In the genomic region with DNA sequence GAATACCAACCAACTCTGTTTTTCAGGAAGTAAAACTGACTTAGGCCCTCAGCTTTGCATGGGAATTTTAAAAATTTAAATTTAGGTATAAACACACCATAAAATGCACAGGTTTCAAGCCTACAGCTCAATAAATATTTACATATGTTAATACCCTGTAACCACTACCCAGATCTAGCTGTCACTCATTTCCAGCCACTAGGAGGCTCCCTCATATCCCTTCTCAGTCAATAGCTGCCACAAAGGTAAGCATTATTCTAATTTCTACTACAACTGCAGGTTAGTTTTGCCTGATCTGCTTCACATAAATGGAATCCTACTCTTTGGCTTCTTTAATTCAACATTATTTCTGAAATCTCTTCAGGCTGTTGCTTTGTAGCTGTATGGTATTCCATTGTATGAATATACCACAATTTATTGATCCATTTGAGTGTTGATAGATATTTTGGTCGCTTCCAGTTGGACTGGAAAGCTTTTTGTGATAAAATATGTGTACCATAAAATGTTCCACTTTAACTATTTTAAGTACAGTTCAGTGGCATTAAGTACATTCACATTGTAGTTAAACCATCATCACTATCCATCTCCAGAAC, we compare ENCODE assay signal across 8 cellular contexts. TPM values are rescaled to one million over a fixed set of nuclear protein-coding genes. Genes with fewer than 3 reads are reported as not detected.
DNase-seq lines count a peak whose midpoint lies in the region; ATAC-seq, FAIRE-seq and TF ChIP-seq lines count a peak whose summit lies in the region.

No MANE protein-coding gene starts in this region.

- CTCF ChIA-PET in HCT116 (lab: Charles Lee), result interaction anchor here (0.7 to 2.7 kb wide), 16 partner anchors 8 to 1190 kb away, joined by 3 to 16 read pairs (median 4); no protein-coding TSS in a partner anchor

- H3K4me1 ChIP-seq in HCT116 (ENCODE audit: control insufficient read depth in 1 of 2, insufficient read depth in 2 of 2, low read length in 2 of 2) (no peaks in the 10 kb centered on the region), Peyer's patch (no peaks in the 10 kb centered on the region), kidney (ENCODE audit: control insufficient read depth in 1 of 2, insufficient read depth in 1 of 2, low read depth in 1 of 2, low read length in 2 of 2) (no peaks in the 10 kb centered on the region), upper lobe of left lung (no peaks in the 10 kb centered on the region), heart left ventricle (no peaks in the 10 kb centered on the region)

- no peaks in the 10 kb centered on the region for H4K20me1 ChIP-seq in HCT116 (ENCODE audit: insufficient read depth)

- H3K27me3 ChIP-seq in HCT116 (ENCODE audit: insufficient read depth, low read length), result no peaks in the 10 kb centered on the region
- H3K27me3 ChIP-seq in Peyer's patch, result no peaks in the 10 kb centered on the region
- no peaks in the 10 kb centered on the region for H3K27me3 ChIP-seq in upper lobe of left lung
- no peaks in the 10 kb centered on the region for H3K27me3 ChIP-seq in heart left ventricle

- H3K4me2 ChIP-seq in HCT116 (ENCODE audit: low read length), result no peak overlapping the region

- H3K9me3 ChIP-seq in HCT116 (ENCODE audit: control insufficient read depth in 1 of 2, insufficient read depth in 1 of 2, low read depth in 1 of 2, low read length in 2 of 2) (no peaks in the 10 kb centered on the region), Peyer's patch (no peaks in the 10 kb centered on the region), kidney (ENCODE audit: control insufficient read depth in 1 of 2, low read length in 2 of 2) (no peaks in the 10 kb centered on the region), upper lobe of left lung (peaks cover 0 to 3% (median 0%) of the 10 kb centered on the region in 4 donors), heart left ventricle (peaks cover 0 to 23% (median 5%) of the 10 kb centered on the region in 12 donors)

- DNase-seq in GM10266 (ENCODE audit: extremely low spot score) (no peak), HCT116 (ENCODE audit: low read depth, low spot score) (peak; percentile 23), Peyer's patch (no peak), kidney (no peak), upper lobe of left lung (no peak), GM12891 (ENCODE audit: insufficient read length, low spot score) (no peak), heart left ventricle (no peak)
- DNase-seq in activated naive CD4-positive, alpha-beta T cell treated with Interleukin-2 at 50 U/mL for 16 hours, result no peak

- H3K4me3 ChIP-seq in HCT116 (replicated peaks in 1 of 2; ENCODE audit: low read depth in 1 of 2, low read length in 2 of 2) (no peak overlapping the region), Peyer's patch (no peak overlapping the region), kidney (ENCODE audit: low read length in 2 of 2) (no peak overlapping the region), upper lobe of left lung (no peak overlapping the region), heart left ventricle (no peak overlapping the region)

- H3K79me2 ChIP-seq in HCT116 (ENCODE audit: insufficient read depth, low read length), result no peaks in the 10 kb centered on the region

- H2AFZ ChIP-seq in HCT116 (ENCODE audit: low read depth, low read length, poor library complexity, severe bottlenecking), result peak overlapping the region; percentile 40

- H3K36me3 ChIP-seq in HCT116 (ENCODE audit: control insufficient read depth in 1 of 2, insufficient read depth in 2 of 2, low read length in 2 of 2), result no peaks in the 10 kb centered on the region
- H3K36me3 ChIP-seq in Peyer's patch, result no peaks in the 10 kb centered on the region
- no peaks in the 10 kb centered on the region for H3K36me3 ChIP-seq in kidney (ENCODE audit: control insufficient read depth in 1 of 2, insufficient read depth in 2 of 2, low read length in 2 of 2)
- no peaks in the 10 kb centered on the region for H3K36me3 ChIP-seq in upper lobe of left lung
- no peaks in the 10 kb centered on the region for H3K36me3 ChIP-seq in heart left ventricle

- TF ChIP-seq POLR2A in HCT116 (IDR thresholded peaks at IDR 0.05; ENCODE audit: borderline replicate concordance, extremely low read depth, insufficient read depth, insufficient read length) (no peak), Peyer's patch (IDR thresholded peaks at IDR 0.05) (no peak), upper lobe of left lung (IDR thresholded peaks at IDR 0.05) (no peak), GM12891 (IDR thresholded peaks at IDR 0.05; ENCODE audit: low read depth, low read length) (no peak), heart left ventricle (IDR thresholded peaks at IDR 0.05) (no peak)

- 69 to 74% methylated on average over 1 of the region's 1 CpG for WGBS in upper lobe of left lung, 2 donors
- WGBS in heart left ventricle, 4 donors, result 65 to 81% (median 72%) methylated on average over 1 of the region's 1 CpG

- no TSS peak for BruUV-seq in HCT116 (replicated peaks; lab: Mats Ljungman, UMichigan)

- intact Hi-C loops in HCT116 (cut with micrococcal nuclease), result loop anchor here (10.0 kb wide), 3 partner anchors 304 to 684 kb away; no protein-coding TSS in a partner anchor
- intact Hi-C loops in kidney (cut with DNase I), result no loop called here
- intact Hi-C loops in heart left ventricle (cut with DNase I), result no loop called here

- TF ChIP-seq CTCF in GM10266 (IDR thresholded peaks at IDR 0.05; ENCODE audit: control insufficient read depth, insufficient read depth, low read depth, missing control alignments) (peak; percentile 48), HCT116 (IDR thresholded peaks at IDR 0.05 in 2 of 3, conservative IDR thresholded peaks at IDR 0.05 in 1 of 3; ENCODE audit: borderline replicate concordance in 1 of 3, insufficient read depth in 1 of 3, low read depth in 2 of 3, low read length in 2 of 3) (peak; percentile 29 to 76 (median 64); a peak in 5 of 6 replicates), Peyer's patch (IDR thresholded peaks at IDR 0.05) (peak in 4 of 6 experiments; percentile 13 to 46 (median 36)), kidney (IDR thresholded peaks at IDR 0.05; ENCODE audit: borderline replicate concordance, extremely low read depth, insufficient read depth) (peak; percentile 50), upper lobe of left lung (IDR thresholded peaks at IDR 0.05) (peak in 1 of 6 experiments; percentile 14), heart left ventricle (IDR thresholded peaks at IDR 0.05) (peak in 3 of 12 donors; percentile 11 to 26 (median 21))

- ATAC-seq in HCT116 (peak; percentile 88), upper lobe of left lung (ENCODE audit: low FRiP score in 2 of 2) (no peak), heart left ventricle (no peak)

- RAD21 ChIA-PET in HCT116 (lab: Charles Lee; ENCODE audit: low non-redundant PET in 1 of 2, low total read pairs in 2 of 2, uncharacterized antibody in 2 of 2, unreplicated experiment in 2 of 2), result interaction anchor here in 1 of 2 experiments (1.0 kb wide), 1 partner anchor 306 kb away, joined by 3 read pairs; no protein-coding TSS in a partner anchor

- no peak overlapping the region for H3K9ac ChIP-seq in HCT116 (ENCODE audit: low read length)
- H3K9ac ChIP-seq in kidney (ENCODE audit: low read length in 2 of 2), result no peak overlapping the region

- H3K27ac ChIP-seq in HCT116 (ENCODE audit: low read depth, low read length) (no peak overlapping the region), Peyer's patch (no peak overlapping the region), kidney (ENCODE audit: low read depth in 2 of 2, low read length in 2 of 2) (no peak overlapping the region), upper lobe of left lung (no peak overlapping the region), heart left ventricle (no peak overlapping the region)

- FAIRE-seq in kidney (lab: Jason Lieb, UNC), result no peak
- FAIRE-seq in GM12891 (lab: Jason Lieb, UNC), result no peak

- POLR2A ChIA-PET in HCT116 (lab: Charles Lee), result no interaction called here

- TF ChIP-seq RAD21 in HCT116 (IDR thresholded peaks at IDR 0.05; ENCODE audit: low read depth), result peak; percentile 54

- no peak for TF ChIP-seq EP300 in upper lobe of left lung (IDR thresholded peaks at IDR 0.05)

- no peaks in the 10 kb centered on the region for H3K9me2 ChIP-seq in HCT116 (ENCODE audit: insufficient read depth)

TF ChIP-seq in HCT116, 20 proteins besides CTCF, POLR2A, EP300 and RAD21:
- TF ChIP-seq CEBPB (IDR thresholded peaks at IDR 0.05; ENCODE audit: low read depth) (no peak), JUND (IDR thresholded peaks at IDR 0.05) (no peak), POLR2AphosphoS5 (IDR thresholded peaks at IDR 0.05; ENCODE audit: low read depth, low read length) (no peak), FOSL1 (IDR thresholded peaks at IDR 0.05; ENCODE audit: low read depth) (no peak)

TF ChIP-seq in GM12891, 5 proteins besides CTCF, POLR2A, EP300 and RAD21:
- TF ChIP-seq PAX5 (IDR thresholded peaks at IDR 0.05; ENCODE audit: insufficient read depth, low read length, severe bottlenecking) (no peak), POLR2AphosphoS5 (IDR thresholded peaks at IDR 0.05; ENCODE audit: low read depth, low read length) (no peak), SPI1 (IDR thresholded peaks at IDR 0.05; ENCODE audit: low read depth, low read length) (no peak), POU2F2 (IDR thresholded peaks at IDR 0.05; ENCODE audit: low read depth, low read length) (no peak), TAF1 (IDR thresholded peaks at IDR 0.05; ENCODE audit: low read depth, low read length) (no peak)

RNA-seq across cellular contexts. Expression of gene MEI4, which starts 32.5 kb away (rescaled TPM):
- total RNA-seq in HCT116 (2021; ENCODE audit: unreplicated experiment), result not detected
- not detected in 2 replicates for polyA plus RNA-seq in HCT116 (2012)
- total RNA-seq in Peyer's patch, result not detected
- total RNA-seq in kidney, result 1.2 TPM
- 2.3 TPM for polyA plus RNA-seq in kidney (ENCODE audit: insufficient read depth, low read depth, low replicate concordance)
- total RNA-seq in upper lobe of left lung, result not detected
- polyA plus RNA-seq in GM12891 (2012; ENCODE audit: low read depth, missing spikeins), result not detected
- total RNA-seq in heart left ventricle, result under 1 TPM; 0.16 to 0.71 (median 0.36) TPM
- under 1 TPM in 1 of 2 donors, not detected in 1; 0.11 TPM for polyA plus RNA-seq in heart left ventricle
